ENCODE assay signal across 16 cellular contexts in the genomic region with DNA sequence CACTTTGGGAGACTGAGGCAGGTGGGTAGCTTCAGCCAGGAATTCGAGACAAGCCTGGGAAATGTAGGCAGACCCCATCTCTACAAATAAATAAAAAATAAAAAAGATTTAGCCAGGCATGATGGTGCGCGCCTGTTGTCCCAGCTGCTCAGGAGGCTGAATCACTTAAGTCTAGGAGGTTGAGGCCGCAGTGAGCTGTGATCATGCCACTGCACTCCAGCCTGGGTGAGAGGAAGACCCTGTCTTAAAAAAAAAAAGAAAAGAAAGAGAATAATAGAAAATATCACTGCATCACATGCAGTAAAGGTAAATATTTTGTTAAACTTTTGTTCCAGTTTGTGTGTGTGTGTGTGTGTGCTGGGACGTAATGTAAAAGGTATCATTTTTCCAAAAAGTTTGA.
"Had no signal": no experiment of that assay in that cellular context is flagged by ENCODE, and none has a peak within 500 bp of the region (broad histone marks: within the 10 kb centered on the region; RNA-seq: fewer than 3 reads in every experiment).

No MANE protein-coding gene starts in this region.

- H3K27me3 ChIP-seq: uterus had no signal

- H3K4me2 ChIP-seq: neural progenitor cell had no signal

- H3K9ac ChIP-seq: neural progenitor cell had no signal

- DNase-seq: activated B cell treated with CpG ODN at 0.5 μM for 24 hours; aorta; effector CD8-positive, alpha-beta T cell; foreskin melanocyte; head of caudate nucleus; immature natural killer cell; left cardiac atrium; lower lobe of right lung; naive B cell; SIG-M5; T-helper 17 cell; uterus had no signal

- H3K9me3 ChIP-seq: lower lobe of right lung, tibial nerve, uterus had no signal

- H3K4me1 ChIP-seq: uterus had no signal

- H3K4me3 ChIP-seq: lower lobe of right lung, neural progenitor cell, tibial nerve, uterus had no signal

- H3K36me3 ChIP-seq: lower lobe of right lung, neural progenitor cell, tibial nerve, uterus had no signal

- H3K27ac ChIP-seq: lower lobe of right lung, neural progenitor cell, tibial nerve, uterus had no signal

- ATAC-seq: left cardiac atrium; lower lobe of right lung; sciatic nerve; stimulated activated memory B cell treated with anti-CD40 and anti-IgM and Interleukin-4, amounts not matched to agents 10 μg/mL and 1 μg/mL and 100 μg/mL, for 72 hours; T-helper 17 cell had no signal
